ENCODE assay signal across 24 cellular contexts in genomic region chr16:4870138-4870671, GRCh38. TPM values are rescaled to one million over a fixed set of nuclear protein-coding genes. Genes with fewer than 3 reads are reported as not detected.
DNase-seq lines count a peak whose midpoint lies in the region; ATAC-seq and TF ChIP-seq lines count a peak whose summit lies in the region.
"Had no signal": no experiment of that assay in that cellular context is flagged by ENCODE, and none has a peak within 500 bp of the region (broad histone marks: within the 10 kb centered on the region; RNA-seq: fewer than 3 reads in every experiment).

No MANE protein-coding gene starts in this region.

- no peak for TF ChIP-seq CTCF in lower lobe of right lung (IDR thresholded peaks at IDR 0.05)
- TF ChIP-seq CTCF in gastrocnemius medialis (IDR thresholded peaks at IDR 0.05 in 4 of 5, conservative IDR thresholded peaks at IDR 0.05 in 1 of 5) = no peak

- H3K4me3 ChIP-seq in H7 (ENCODE audit: insufficient read depth, low read depth, low read length) = no peak overlapping the region
- H3K4me3 ChIP-seq in lower lobe of right lung = no peak overlapping the region
- H3K4me3 ChIP-seq in gastrocnemius medialis = no peak overlapping the region
- H3K4me3 ChIP-seq: cardiac muscle cell, GM23248, SJSA1 had no signal

- H3K36me3 ChIP-seq in H7 (replicated peaks; ENCODE audit: control insufficient read depth, insufficient read depth, low read length) = peaks cover 40% of the 10 kb centered on the region
- H3K36me3 ChIP-seq in lower lobe of right lung = peaks cover 64% of the 10 kb centered on the region
- H3K36me3 ChIP-seq in gastrocnemius medialis = peaks cover 0 to 46% of the 10 kb centered on the region in 2 donors

- peak overlapping the region; percentile 38 for H3K27ac Mint-ChIP-seq in activated T-helper 17 cell treated with anti-CD3 and anti-CD28 coated beads, Interleukin-2, amount 50 U/mL, for 72 hours
- H3K27ac Mint-ChIP-seq: dendritic cell treated with granulocyte-macrophage colony-stimulating factor and Interleukin-4, amounts not matched to agents 40 ng/mL and 50 ng/mL, for 4 days had no signal

- H3K9me3 ChIP-seq in lower lobe of right lung (no peaks in the 10 kb centered on the region), gastrocnemius medialis (no peaks in the 10 kb centered on the region)
- H3K9me3 ChIP-seq: SJSA1 had no signal

- H3K27me3 Mint-ChIP-seq in activated T-helper 17 cell treated with anti-CD3 and anti-CD28 coated beads, Interleukin-2, amount 50 U/mL, for 72 hours = no peaks in the 10 kb centered on the region
- H3K27me3 Mint-ChIP-seq: dendritic cell treated with granulocyte-macrophage colony-stimulating factor and Interleukin-4, amounts not matched to agents 40 ng/mL and 50 ng/mL, for 4 days; stimulated activated naive B cell treated with anti-CD40 and anti-IgM and Interleukin-4, amounts not matched to agents 10 μg/mL and 1 μg/mL and 100 μg/mL, for 72 hours; T-cell had no signal

- intact Hi-C loops in lower lobe of right lung (cut with DNase I) (no loop called here), gastrocnemius medialis (cut with DNase I; ENCODE audit: low total_unique reads) (no loop called here)

- in situ Hi-C loops in gastrocnemius medialis (cut with MboI; ENCODE audit: low sequenced_read_pairs in 4 of 4) = no loop called here

- TF ChIP-seq POLR2A in gastrocnemius medialis (IDR thresholded peaks at IDR 0.05) = no peak

- peaks cover 6% of the 10 kb centered on the region for H3K4me1 Mint-ChIP-seq in activated T-helper 17 cell treated with anti-CD3 and anti-CD28 coated beads, Interleukin-2, amount 50 U/mL, for 72 hours

- DNase-seq in H7 (peak; percentile 6), lower lobe of right lung (peak; percentile 82), gastrocnemius medialis (peak; percentile 43 to 56), NCI-H1092 treated with DMSO at 0.1 percent for 48 hours (lab: John Stamatoyannopoulos, UW) (no peak), GM19240 (ENCODE audit: insufficient read length, low spot score) (no peak)
- DNase-seq in NK-92 treated with Interleukin-12 subunit alpha and Interleukin-12 subunit beta, amount 100 ng/mL, for 24 hours (lab: John Stamatoyannopoulos, UW) = no peak
- DNase-seq: activated CD8-positive, alpha-beta memory T cell treated with anti-CD3 and anti-CD28 coated beads for 24 hours; activated naive CD4-positive, alpha-beta T cell treated with anti-CD3 and anti-CD28 coated beads, Interleukin-2, amount 50 U/mL, for 16 hours; activated T-cell treated with anti-CD3 and anti-CD28 coated beads, Interleukin-2, amount 50 U/mL, for 48 hours; GM23248; mesendoderm; NCI-H1436 treated with DMSO at 0.1 percent for 48 hours; NCI-H2107; NCI-H510A treated with DMSO at 0.1 percent for 48 hours; right cardiac atrium; stimulated activated CD4-positive, alpha-beta T cell treated with anti-CD3 and anti-CD28 coated beads, Interleukin-4, amount 100 ng/mL, for 1 hour; stimulated activated naive B cell treated with anti-CD40 and anti-IgM and Interleukin-4, amounts not matched to agents 10 μg/mL and 1 μg/mL and 100 μg/mL, for 72 hours; T-cell had no signal

- H3K27ac ChIP-seq in lower lobe of right lung (no peak overlapping the region), gastrocnemius medialis (no peak overlapping the region)
- H3K27ac ChIP-seq: cardiac muscle cell, GM23248, KMS-11, SJSA1 had no signal

- peaks cover 95% of the 10 kb centered on the region for H3K36me3 Mint-ChIP-seq in activated T-helper 17 cell treated with anti-CD3 and anti-CD28 coated beads, Interleukin-2, amount 50 U/mL, for 72 hours (ENCODE audit: low read depth)

- H3K9me3 Mint-ChIP-seq in activated T-helper 17 cell treated with anti-CD3 and anti-CD28 coated beads, Interleukin-2, amount 50 U/mL, for 72 hours = no peaks in the 10 kb centered on the region
- H3K9me3 Mint-ChIP-seq: dendritic cell treated with granulocyte-macrophage colony-stimulating factor and Interleukin-4, amounts not matched to agents 40 ng/mL and 50 ng/mL, for 4 days; stimulated activated naive B cell treated with anti-CD40 and anti-IgM and Interleukin-4, amounts not matched to agents 10 μg/mL and 1 μg/mL and 100 μg/mL, for 72 hours; T-cell had no signal

- no peaks in the 10 kb centered on the region for H3K27me3 ChIP-seq in H7 (ENCODE audit: control insufficient read depth, insufficient read depth, low read length)
- no peaks in the 10 kb centered on the region for H3K27me3 ChIP-seq in lower lobe of right lung (ENCODE audit: low read depth)
- no peaks in the 10 kb centered on the region for H3K27me3 ChIP-seq in gastrocnemius medialis
- H3K27me3 ChIP-seq: cardiac muscle cell, SJSA1 had no signal

- H3K4me3 Mint-ChIP-seq in activated T-helper 17 cell treated with anti-CD3 and anti-CD28 coated beads, Interleukin-2, amount 50 U/mL, for 72 hours = no peak overlapping the region
- H3K4me3 Mint-ChIP-seq: dendritic cell treated with granulocyte-macrophage colony-stimulating factor and Interleukin-4, amounts not matched to agents 40 ng/mL and 50 ng/mL, for 4 days; stimulated activated naive B cell treated with anti-CD40 and anti-IgM and Interleukin-4, amounts not matched to agents 10 μg/mL and 1 μg/mL and 100 μg/mL, for 72 hours; T-cell had no signal

- H3K4me1 ChIP-seq in lower lobe of right lung (no peaks in the 10 kb centered on the region), gastrocnemius medialis (peaks cover 0 to 8% of the 10 kb centered on the region in 2 donors)
- H3K4me1 ChIP-seq: SJSA1 had no signal

- ATAC-seq in activated T-helper 17 cell treated with anti-CD3 and anti-CD28 coated beads, Interleukin-2, amount 50 U/mL, for 72 hours (replicated peaks) = no peak
- ATAC-seq in lower lobe of right lung (peak; percentile 73), gastrocnemius medialis (peak; percentile 35 to 67)
- ATAC-seq: activated CD4-positive, CD25-positive, alpha-beta regulatory T cell treated with anti-CD3 and anti-CD28 coated beads, Interleukin-2, amount 50 U/mL, for 24 hours; right cardiac atrium; stimulated activated naive B cell treated with anti-CD40 and anti-IgM and Interleukin-4, amounts not matched to agents 10 μg/mL and 1 μg/mL and 100 μg/mL, for 72 hours; T-cell had no signal

RNA-seq across cellular contexts. Expression of gene UBN1, which starts 22.9 kb away (rescaled TPM):
- 32.8 and 36.7 TPM in 2 replicates for total RNA-seq in H7 (2014; rRNA removed; shearing (Covaris generic))
- total RNA-seq in activated T-helper 17 cell treated with anti-CD3 and anti-CD28 coated beads, Interleukin-2, amount 50 U/mL, for 72 hours = 10 to 100 TPM; 23.1 to 38.3 TPM
- total RNA-seq in lower lobe of right lung = 36.1 TPM
- total RNA-seq in gastrocnemius medialis = 10 to 100 TPM; 25.3 to 33.4 (median 28.2) TPM

RNA-seq across cellular contexts. Expression of gene GLYR1, which starts 23.1 kb away (rescaled TPM):
- 56.6 and 64.7 TPM in 2 replicates for total RNA-seq in H7 (2014; rRNA removed; shearing (Covaris generic))
- 10 to 100 TPM; 57.8 to 97.2 TPM for total RNA-seq in activated T-helper 17 cell treated with anti-CD3 and anti-CD28 coated beads, Interleukin-2, amount 50 U/mL, for 72 hours
- 89.3 TPM for total RNA-seq in lower lobe of right lung
- total RNA-seq in gastrocnemius medialis = 10 to 100 TPM; 39.4 to 56.7 (median 53.0) TPM

Comparison
In these comparisons a context has a peak if more than half of its experiments do, and no peak if none do; other contexts are left out.
1. DNase-seq: peak in H7 (single experiment), lower lobe of right lung (single experiment) and gastrocnemius medialis (2 of 2); none in NK-92 treated with Interleukin-12 subunit alpha and Interleukin-12 subunit beta, amount 100 ng/mL, for 24 hours (single experiment), NCI-H1092 treated with DMSO at 0.1 percent for 48 hours (single experiment) and GM19240 (single experiment).